In the genomic region with DNA sequence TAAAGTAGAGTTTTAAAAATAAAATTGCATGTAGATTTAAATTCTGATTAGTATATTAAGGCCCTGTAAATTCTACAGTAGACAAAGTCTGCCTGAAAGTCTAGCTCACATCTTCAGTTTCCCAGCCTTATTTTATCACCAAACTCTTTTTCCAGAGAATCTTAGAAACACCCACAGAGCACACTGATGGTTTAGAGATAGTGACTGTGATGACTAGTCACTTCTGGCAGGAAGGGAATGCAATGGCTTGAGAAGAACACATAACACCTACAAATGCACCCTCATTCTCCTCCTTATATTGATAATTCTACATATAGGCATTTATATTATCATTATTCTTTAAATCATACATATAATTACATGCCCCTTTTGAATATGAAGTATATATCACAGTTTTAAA, we compare ENCODE assay signal across 25 cellular contexts.
"Had no signal": no experiment of that assay in that cellular context is flagged by ENCODE, and none has a peak within 500 bp of the region (broad histone marks: within the 10 kb centered on the region; RNA-seq: fewer than 3 reads in every experiment).

No MANE protein-coding gene starts in this region.

- H3K27ac ChIP-seq: colonic mucosa, heart left ventricle, left lung, lower lobe of right lung, suprapubic skin, tibial artery, upper lobe of right lung had no signal

- H3K27me3 ChIP-seq: colonic mucosa, heart left ventricle, left lung, suprapubic skin, tibial artery, upper lobe of right lung had no signal

- H3K9me3 ChIP-seq: colonic mucosa, left lung, lower lobe of right lung, mucosa of descending colon, suprapubic skin, tibial artery, upper lobe of right lung had no signal

- H3K36me3 ChIP-seq: colonic mucosa, heart left ventricle, left lung, lower lobe of right lung, suprapubic skin, tibial artery, upper lobe of right lung had no signal

- H3K4me1 ChIP-seq: colonic mucosa, heart left ventricle, left lung, lower lobe of right lung, suprapubic skin, tibial artery, upper lobe of right lung had no signal

- DNase-seq: activated CD4-positive, alpha-beta memory T cell treated with anti-CD3 and anti-CD28 coated beads for 36 hours; activated CD4-positive, alpha-beta T cell treated with anti-CD3 and anti-CD28 coated beads, Interleukin-2, amount 10 ng/mL, durations not matched to agents 24 days and 14 days; activated CD4-positive, CD25-positive, alpha-beta regulatory T cell treated with anti-CD3 and anti-CD28 coated beads, Interleukin-2, amount 50 U/mL, for 72 hours; activated CD8-positive, alpha-beta memory T cell treated with anti-CD3 and anti-CD28 coated beads, Interleukin-2, amount 50 U/mL, for 4 hours; activated effector memory CD4-positive, alpha-beta T cell treated with anti-CD3 and anti-CD28 coated beads, Interleukin-2, amount 50 U/mL, for 16 hours; activated naive CD4-positive, alpha-beta T cell treated with anti-CD3 and anti-CD28 coated beads for 36 hours; activated naive CD8-positive, alpha-beta T cell treated with anti-CD3 and anti-CD28 coated beads for 36 hours; activated T-cell treated with anti-CD3 and anti-CD28 coated beads, Interleukin-2, amount 50 U/mL, for 1 hour; amniotic stem cell; colonic mucosa; effector CD8-positive, alpha-beta T cell; heart left ventricle; hypothalamus; immature natural killer cell; left lung; lower lobe of right lung; mucosa of descending colon; stimulated activated CD4-positive, alpha-beta T cell treated with anti-CD3 and anti-CD28 coated beads, Interleukin-15, amount 100 ng/mL, for 24 hours; stimulated activated CD4-positive, alpha-beta T cell treated with anti-CD3 and anti-CD28 coated beads, Interleukin-2, amount 100 ng/mL, for 24 hours; stimulated activated naive B cell treated with anti-CD40 and anti-IgM and Interleukin-4, amounts not matched to agents 10 μg/mL and 1 μg/mL and 100 μg/mL, for 72 hours; SW 1271; T1000; tibial artery; upper lobe of right lung had no signal

- H3K4me3 ChIP-seq: colonic mucosa, heart left ventricle, left lung, lower lobe of right lung, mucosa of descending colon, suprapubic skin, tibial artery, upper lobe of right lung had no signal
